8 cellular contexts compared by ENCODE assay signal in genomic region chr1:29235955-29236742, GRCh38. TPM values are rescaled to one million over a fixed set of nuclear protein-coding genes. Genes with fewer than 3 reads are reported as not detected.
A peak's percentile ranks its signal among the peaks of the same experiment; 100 is the strongest.
DNase-seq lines count a peak whose midpoint lies in the region; ATAC-seq and TF ChIP-seq lines count a peak whose summit lies in the region.

Gene PTPRU (plus strand): TSS chr1:29236522. CDS start chr1:29236645, 123 bp downstream.

- H3K9me3 ChIP-seq in adrenal gland (replicated peaks in 1 of 3) (no peaks in the 10 kb centered on the region), psoas muscle (no peaks in the 10 kb centered on the region)

- intact Hi-C loops in adrenal gland (cut with DNase I) = loop anchor here in 1 of 2 donors (2.0 to 10.0 kb wide), 3 partner anchors 849 to 1471 kb away; no protein-coding TSS in a partner anchor
- intact Hi-C loops in left ventricle myocardium superior (cut with micrococcal nuclease) = no loop called here
- intact Hi-C loops in psoas muscle (cut with DNase I) = loop anchor here (2.0 to 10.0 kb wide), 10 partner anchors 556 to 1539 kb away; no protein-coding TSS in a partner anchor

- H3K4me1 ChIP-seq in adrenal gland (replicated peaks in 1 of 2) (peaks cover 0 to 9% of the 10 kb centered on the region in 2 donors), psoas muscle (peaks cover 6% of the 10 kb centered on the region)

- ATAC-seq in GM21526 (IDR thresholded peaks at IDR 0.05; ENCODE audit: low FRiP score, unreplicated experiment) (peak; percentile 64), left ventricle myocardium superior (peak; percentile 77), psoas muscle (peak; percentile 80 to 86 (median 80))

- TF ChIP-seq CTCF in LNCaP clone FGC (IDR thresholded peaks at IDR 0.05; ENCODE audit: control insufficient read depth, extremely low read depth, insufficient read depth) (peak; percentile 99), adrenal gland (IDR thresholded peaks at IDR 0.05) (peak in 5 of 6 experiments; percentile 13 to 99 (median 87)), psoas muscle (IDR thresholded peaks at IDR 0.05) (peak; percentile 97)

- 4 to 18% (median 7%) methylated on average over 20 to 89 of the region's 89 CpGs for WGBS in adrenal gland, 4 donors
- 4 to 6% (median 5%) methylated on average over 70 to 89 of the region's 89 CpGs for WGBS in psoas muscle, 3 donors

- H3K27me3 ChIP-seq in adrenal gland = peaks cover 6% of the 10 kb centered on the region
- no peaks in the 10 kb centered on the region for H3K27me3 ChIP-seq in psoas muscle (ENCODE audit: insufficient read depth in 3 of 3, low read length in 2 of 3)

- H3K4me3 ChIP-seq in LNCaP clone FGC (ENCODE audit: low read depth, low read length) (peak within 1 kb of the TSS; percentile 88), adrenal gland (peak within 1 kb of the TSS in 2 of 4 donors; percentile 15 to 51), psoas muscle (peak within 1 kb of the TSS; percentile 83)

- DNase-seq in COLO829 (ENCODE audit: low spot score) = peak; percentile 56
- no peak for DNase-seq in LNCaP clone FGC (ENCODE audit: low read depth)
- DNase-seq in T-helper 1 cell = peak; percentile 56 to 79 (median 68)
- DNase-seq in adrenal gland = peak; percentile 59 to 87 (median 78)
- DNase-seq in left ventricle myocardium superior = peak; percentile 91
- peak; percentile 81 to 90 for DNase-seq in psoas muscle
- peak; percentile 81 for DNase-seq in ureter (ENCODE audit: low spot score)

- peak in 1 of 2 donors; percentile 10 for TF ChIP-seq POLR2A in adrenal gland (IDR thresholded peaks at IDR 0.05)

- H3K27ac ChIP-seq in adrenal gland = peak within 1 kb of the TSS in 2 of 5 donors; percentile 34 to 74
- peak within 1 kb of the TSS; percentile 84 for H3K27ac ChIP-seq in psoas muscle

- H3K36me3 ChIP-seq in adrenal gland (replicated peaks in 1 of 2) = no peaks in the 10 kb centered on the region
- H3K36me3 ChIP-seq in psoas muscle (ENCODE audit: insufficient read depth in 1 of 2, low read depth in 1 of 2) = no peaks in the 10 kb centered on the region

RNA-seq across cellular contexts. Expression of gene PTPRU, which starts in this region (rescaled TPM):
- 10 to 100 TPM in 3 of 8 donors, 1 to 10 TPM in 5; 5.3 to 14.4 (median 7.7) TPM for total RNA-seq in adrenal gland
- 1 to 10 TPM; 1.4 to 9.3 (median 4.4) TPM for polyA plus RNA-seq in adrenal gland
- total RNA-seq in left ventricle myocardium superior = 19.2 TPM
- 10 to 100 TPM; 22.5 to 51.4 (median 28.6) TPM for total RNA-seq in psoas muscle
- 10 to 100 TPM; 14.5 to 31.4 (median 17.4) TPM for polyA plus RNA-seq in psoas muscle
- 100 TPM for total RNA-seq in ureter
